8 cellular contexts compared by ENCODE assay signal in the genomic region with DNA sequence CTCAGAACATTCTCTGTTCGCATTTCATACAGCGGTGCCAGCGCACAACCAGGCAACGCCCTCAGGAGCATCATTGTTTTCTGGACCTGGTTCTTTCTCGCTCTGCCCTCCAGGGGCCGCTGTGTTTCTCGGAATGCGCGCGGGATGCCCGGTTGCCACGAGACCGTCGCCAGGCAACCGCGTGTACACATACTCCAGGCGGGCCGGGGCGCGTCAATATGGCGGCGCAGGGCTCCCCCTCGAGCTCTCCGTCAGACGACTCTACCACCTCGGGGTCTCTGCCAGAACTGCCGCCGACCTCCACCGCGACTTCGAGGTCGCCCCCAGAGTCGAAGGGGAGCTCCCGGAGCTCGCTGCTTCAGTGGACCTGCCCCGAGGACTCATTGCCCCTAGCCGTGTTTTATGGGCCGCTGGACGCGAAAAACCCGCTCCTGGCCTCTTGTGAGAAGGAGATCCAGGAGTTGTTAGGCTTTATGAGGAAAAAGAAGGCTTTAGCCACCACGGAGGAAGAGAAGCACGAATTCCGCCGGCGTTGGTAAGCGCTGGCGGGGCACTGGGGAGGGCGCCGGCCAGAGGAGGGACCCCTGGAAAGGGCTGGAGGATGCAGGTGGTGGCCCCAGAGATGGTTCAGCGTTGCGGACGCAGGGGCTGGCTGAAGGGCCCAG. TPM values are rescaled to one million over a fixed set of nuclear protein-coding genes. Genes with fewer than 3 reads are reported as not detected.
A peak's percentile ranks its signal among the peaks of the same experiment; 100 is the strongest.
DNase-seq lines count a peak whose midpoint lies in the region; ATAC-seq and TF ChIP-seq lines count a peak whose summit lies in the region.

A gene with protein sequence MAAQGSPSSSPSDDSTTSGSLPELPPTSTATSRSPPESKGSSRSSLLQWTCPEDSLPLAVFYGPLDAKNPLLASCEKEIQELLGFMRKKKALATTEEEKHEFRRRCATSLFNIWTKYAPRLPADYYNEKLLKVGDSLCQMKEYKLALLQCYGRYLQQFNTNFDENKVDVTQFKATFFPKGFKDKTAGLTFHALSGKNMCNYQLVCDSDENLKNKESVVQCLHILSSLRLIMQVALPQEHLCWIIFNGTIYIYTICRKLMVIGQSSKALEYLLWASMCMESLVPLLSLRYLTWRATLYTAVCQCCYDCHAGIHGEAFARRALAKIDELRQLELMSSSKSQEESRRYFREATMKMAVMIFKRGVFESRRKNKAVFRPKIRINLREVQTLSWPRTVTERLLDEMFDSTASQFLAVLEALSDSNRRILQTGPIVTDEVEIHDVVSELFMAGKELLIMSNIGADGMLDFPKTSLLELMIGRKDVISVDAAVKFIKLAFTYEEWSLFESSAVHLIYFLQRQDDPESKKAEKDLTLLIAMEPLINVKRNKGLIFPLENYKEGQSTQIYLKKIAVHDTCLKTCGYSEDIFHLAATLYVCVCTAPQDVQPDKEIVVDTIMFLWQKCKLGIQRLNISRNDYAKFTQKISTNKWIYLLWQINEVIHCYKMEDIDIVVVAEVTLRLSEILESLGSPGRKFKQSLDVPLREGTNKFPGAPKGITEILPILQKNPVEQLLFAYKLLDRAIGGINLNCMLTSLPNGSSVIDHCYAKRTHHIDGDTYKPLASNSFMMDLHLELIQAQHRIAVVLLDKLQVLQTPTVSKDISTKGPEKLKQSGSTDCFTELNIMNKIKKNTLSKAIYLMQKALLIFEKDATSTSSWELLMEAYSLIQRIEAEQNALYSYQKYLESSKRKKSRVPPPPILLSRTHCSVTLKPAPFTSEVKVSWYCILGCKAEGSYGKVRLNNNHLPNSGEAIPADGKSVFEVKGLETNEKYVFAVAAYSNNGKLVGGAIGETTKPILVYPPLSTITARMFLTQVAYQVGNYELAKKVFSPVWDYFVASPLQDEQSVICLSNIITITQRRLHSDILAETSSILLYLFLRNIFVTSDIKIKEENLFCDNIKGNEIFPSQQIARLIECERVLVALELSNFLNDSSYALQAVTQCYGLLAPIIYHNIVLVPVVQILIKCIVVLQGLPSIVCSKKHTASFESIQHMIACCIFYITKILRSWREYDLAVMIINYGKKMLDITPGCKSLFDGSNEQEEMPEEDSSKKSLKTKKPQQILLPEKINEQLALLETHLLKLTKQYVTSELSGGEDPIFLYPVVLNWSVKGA (N-terminal part only) (plus strand): TSS at position 186 of the 665 bp plus-strand sequence. CDS start 33 bp downstream, at position 219.

- intact Hi-C loops in left colon (cut with DNase I, micrococcal nuclease) = no loop called here

- peak within 1 kb of the TSS; percentile 90 for H3K4me3 ChIP-seq in AG10803 (ENCODE audit: low read length)

- ATAC-seq in GM19043 (IDR thresholded peaks at IDR 0.05; ENCODE audit: low read depth, unreplicated experiment) (peak; percentile 96), HG03378 (IDR thresholded peaks at IDR 0.05; ENCODE audit: unreplicated experiment) (peak; percentile 94), left colon (peak; percentile 95)

- DNase-seq in AG10803 (ENCODE audit: low read depth) (peak; percentile 92), NCI-H510A (lab: John Stamatoyannopoulos, UW) (peak; percentile 85), cortex of kidney (lab: John Stamatoyannopoulos, UW) (peak; percentile 22), left colon (peak; percentile 85 to 92)
- DNase-seq in activated CD4-positive, alpha-beta T cell treated with anti-CD3 and anti-CD28 coated beads for 4 hours = peak; percentile 92 to 95
- peak; percentile 89 to 92 for DNase-seq in stimulated activated CD4-positive, alpha-beta T cell treated with anti-CD3 and anti-CD28 coated beads, Interleukin-1b, Interleukin-23, amount 100 ng/mL, for 4 hours (ENCODE audit: low read depth in 2 of 2)

- peak; percentile 85 for TF ChIP-seq CTCF in AG10803 (conservative IDR thresholded peaks at IDR 0.05; ENCODE audit: low read length)

RNA-seq across cellular contexts. Expression of the gene that starts here (rescaled TPM):
- total RNA-seq in left colon = under 1 TPM; 0.53 to 0.64 TPM

Comparison
In these comparisons a context has a peak if more than half of its experiments do, and no peak if none do; other contexts are left out.
1. Peak in every context shown above with its lines: DNase-seq, ATAC-seq and H3K4me3 ChIP-seq.
2. Peak in DNase-seq and ATAC-seq in left colon; RNA of the gene not detected or under 1 TPM.
3. DNase-seq: peak in every context shown above with its lines; median percentile 94 in activated CD4-positive, alpha-beta T cell treated with anti-CD3 and anti-CD28 coated beads for 4 hours; 92 in AG10803; 90 in stimulated activated CD4-positive, alpha-beta T cell treated with anti-CD3 and anti-CD28 coated beads, Interleukin-1b, Interleukin-23, amount 100 ng/mL, for 4 hours; 88 in left colon; 85 in NCI-H510A; 22 in cortex of kidney.